ENCODE assay signal across 8 cellular contexts in genomic region chr7:51366930-51367613, GRCh38. TPM values are rescaled to one million over a fixed set of nuclear protein-coding genes. Genes with fewer than 3 reads are reported as not detected.
DNase-seq lines count a peak whose midpoint lies in the region; ATAC-seq, FAIRE-seq and TF ChIP-seq lines count a peak whose summit lies in the region.

No MANE protein-coding gene starts in this region.

- H3K56ac ChIP-seq in H1 (replicated peaks; ENCODE audit: insufficient read length, low read depth, low read length), result no peak overlapping the region

- peak overlapping the region; percentile 55; the same call in 1 of the 2 replicates for H2BK12ac ChIP-seq in H1 (ENCODE audit: low read depth, low read length)

- intact Hi-C loops in Caco-2 (cut with micrococcal nuclease; ENCODE audit: unreplicated experiment), result loop anchor here (1.0 to 5.0 kb wide), 10 partner anchors 23 to 205 kb away; no protein-coding TSS in a partner anchor

- BruUV-seq in Caco-2 (replicated peaks; lab: Mats Ljungman, UMichigan), result no TSS peak

- peak; percentile 93 to 97 for TF ChIP-seq RAD21 in H1 (IDR thresholded peaks at IDR 0.05 in 1 of 2, conservative IDR thresholded peaks at IDR 0.05 in 1 of 2; ENCODE audit: low read depth in 2 of 2, low read length in 2 of 2)

- peak overlapping the region; percentile 62 for H2BK15ac ChIP-seq in H1 (ENCODE audit: low read length)

- ATAC-seq in GM18867 (IDR thresholded peaks at IDR 0.05; ENCODE audit: unreplicated experiment) (peak; percentile 64), GM21447 (IDR thresholded peaks at IDR 0.05; ENCODE audit: unreplicated experiment) (no peak)

- no peak overlapping the region for H4K5ac ChIP-seq in H1 (ENCODE audit: insufficient read length, low read depth, low read length)

- no peak overlapping the region for H4K8ac ChIP-seq in H1 (ENCODE audit: extremely low read depth, insufficient read depth, low read length)

- no peak overlapping the region for H2AK5ac ChIP-seq in H1 (ENCODE audit: low read depth, low read length)

- peak overlapping the region; percentile 56; the same call in 1 of the 2 replicates for H2BK20ac ChIP-seq in H1 (ENCODE audit: low read length)

- H3K14ac ChIP-seq in H1 (ENCODE audit: insufficient read length), result no peak overlapping the region

- DNase-seq in Caco-2, result peak; percentile 79
- peak; percentile 36 for DNase-seq in HTR-8/SVneo (ENCODE audit: insufficient read length, low spot score)
- DNase-seq in H1 (ENCODE audit: low read depth in 1 of 2, low spot score in 2 of 2), result peak; percentile 51 to 63
- DNase-seq in lung microvascular endothelial cell (ENCODE audit: low read depth in 2 of 2), result peak; percentile 46 to 59
- no peak for DNase-seq in activated CD8-positive, alpha-beta memory T cell treated with anti-CD3 and anti-CD28 coated beads, Interleukin-2, amount 50 U/mL, for 48 hours

- H3K9me3 Mint-ChIP-seq in Caco-2 (ENCODE audit: unreplicated experiment), result peaks cover 11% of the 10 kb centered on the region

- TF ChIP-seq POLR2A in H1 (IDR thresholded peaks at IDR 0.05; ENCODE audit: control extremely low read depth in 1 of 2, low read depth in 2 of 2, low read length in 2 of 2), result no peak

- H3K36me3 ChIP-seq in Caco-2 (ENCODE audit: control insufficient read depth, insufficient read depth, low read length), result no peaks in the 10 kb centered on the region
- no peaks in the 10 kb centered on the region for H3K36me3 ChIP-seq in OCI-LY3 (replicated peaks; ENCODE audit: low read depth, low read length)
- no peaks in the 10 kb centered on the region for H3K36me3 ChIP-seq in H1 (ENCODE audit: control insufficient read depth in 2 of 4, insufficient read depth in 4 of 4, low read length in 3 of 4)

- no peak overlapping the region for H3K4me2 ChIP-seq in OCI-LY3 (ENCODE audit: low read length)
- peak overlapping the region; percentile 21 to 47; a peak in 2 of 4 replicates for H3K4me2 ChIP-seq in H1 (ENCODE audit: insufficient read depth in 1 of 2, low read depth in 2 of 2, low read length in 2 of 2)

- H3K9me3 ChIP-seq in Caco-2 (no peaks in the 10 kb centered on the region), OCI-LY3 (ENCODE audit: insufficient read depth, low read length) (no peaks in the 10 kb centered on the region), H1 (ENCODE audit: insufficient read depth in 2 of 2, low read depth in 1 of 2, low read length in 1 of 2) (no peaks in the 10 kb centered on the region)

- peak overlapping the region; percentile 53 for H4K91ac ChIP-seq in H1 (replicated peaks; ENCODE audit: insufficient read length, low read length)

- no peak overlapping the region for H3K4me3 Mint-ChIP-seq in Caco-2 (ENCODE audit: unreplicated experiment)

- TF ChIP-seq CTCF in Caco-2 (IDR thresholded peaks at IDR 0.05; ENCODE audit: insufficient read depth in 1 of 2, low read depth in 1 of 2, low read length in 1 of 2, severe bottlenecking in 1 of 2, unreplicated experiment in 1 of 2) (peak; percentile 89 to 90), OCI-LY3 (IDR thresholded peaks at IDR 0.05; ENCODE audit: low read depth, low read length) (peak; percentile 63), H1 (IDR thresholded peaks at IDR 0.05; ENCODE audit: control extremely low read depth in 1 of 3, insufficient read depth in 1 of 3, low read depth in 1 of 3, low read length in 3 of 3) (peak; percentile 76 to 95 (median 89))

- H3K4me1 Mint-ChIP-seq in Caco-2 (ENCODE audit: low read depth, unreplicated experiment), result peaks cover 22% of the 10 kb centered on the region

- H4K20me1 ChIP-seq in OCI-LY3 (ENCODE audit: insufficient read depth, low read length) (no peaks in the 10 kb centered on the region), H1 (replicated peaks in 1 of 2; ENCODE audit: control insufficient read depth in 1 of 2, insufficient read depth in 2 of 2, low read length in 2 of 2) (peaks cover 0 to 6% of the 10 kb centered on the region in 2 experiments)

- H3K27me3 ChIP-seq in Caco-2 (replicated peaks; ENCODE audit: control insufficient read depth, insufficient read depth, low read length) (no peaks in the 10 kb centered on the region), OCI-LY3 (ENCODE audit: low read depth, low read length) (no peaks in the 10 kb centered on the region), H1 (replicated peaks in 1 of 4; ENCODE audit: control insufficient read depth in 3 of 4, extremely low read depth in 1 of 4, insufficient read depth in 3 of 4, low read length in 3 of 4) (no peaks in the 10 kb centered on the region)

- 42% methylated on average over 6 of the region's 6 CpGs; no CpG with 5 or more reads in 1 of the 2 experiments for WGBS in H1 (ENCODE audit: extremely low coverage in 1 of 2, insufficient coverage in 1 of 2, insufficient read length in 1 of 2, insufficient replicate concordance in 2 of 2, low coverage in 1 of 2, low lambda C conversion rate in 2 of 2, missing lambda C conversion rate in 1 of 2), 2 experiments

- no peak for TF ChIP-seq EP300 in H1 (IDR thresholded peaks at IDR 0.05; ENCODE audit: borderline replicate concordance in 1 of 2, low read depth in 2 of 2, low read length in 2 of 2)

- H3K4me3 ChIP-seq in Caco-2 (ENCODE audit: low read depth, low read length) (no peak overlapping the region), OCI-LY3 (ENCODE audit: low read length) (no peak overlapping the region), H1 (ENCODE audit: extremely low read depth in 1 of 4, insufficient read depth in 2 of 4, low read depth in 3 of 4, low read length in 4 of 4) (no peak overlapping the region)

- no peak overlapping the region for H3K4ac ChIP-seq in H1 (replicated peaks; ENCODE audit: insufficient read length, low read depth, low read length)

- H3K79me2 ChIP-seq in OCI-LY3 (ENCODE audit: low read length) (no peaks in the 10 kb centered on the region), H1 (ENCODE audit: control insufficient read depth in 1 of 2, insufficient read depth in 2 of 2, low read length in 2 of 2) (no peaks in the 10 kb centered on the region)

- CTCF ChIA-PET in Caco-2 (lab: Charles Lee), result interaction anchor here (0.6 to 7.0 kb wide), 28 partner anchors 9 to 1275 kb away, joined by 3 to 153 read pairs (median 5); no protein-coding TSS in a partner anchor
- CTCF ChIA-PET in H1 (lab: Charles Lee; ENCODE audit: partially characterized antibody), result interaction anchor here (0.6 to 15.2 kb wide), 51 partner anchors 9 to 661 kb away, joined by 3 to 352 read pairs (median 5); no protein-coding TSS in a partner anchor

- no peak overlapping the region for H2AFZ ChIP-seq in OCI-LY3 (ENCODE audit: low read depth, low read length)
- H2AFZ ChIP-seq in H1 (ENCODE audit: low read length), result no peak overlapping the region

- H3K9ac ChIP-seq in OCI-LY3 (ENCODE audit: low read length), result no peak overlapping the region
- H3K9ac ChIP-seq in H1 (replicated peaks in 1 of 4; ENCODE audit: extremely low read depth in 1 of 4, low read depth in 3 of 4, low read length in 3 of 4), result no peak overlapping the region

- H3K23me2 ChIP-seq in H1 (ENCODE audit: low read depth, low read length), result peaks cover 7% of the 10 kb centered on the region; the same call in 1 of the 2 replicates

- peaks cover 14% of the 10 kb centered on the region for H3K4me1 ChIP-seq in Caco-2
- H3K4me1 ChIP-seq in OCI-LY3 (ENCODE audit: low read length), result peaks cover 7% of the 10 kb centered on the region
- H3K4me1 ChIP-seq in H1 (replicated peaks in 1 of 4; ENCODE audit: control insufficient read depth in 3 of 4, insufficient read depth in 4 of 4, low read length in 3 of 4), result peaks cover 7 to 15% (median 10%) of the 10 kb centered on the region in 4 experiments

- peak overlapping the region; percentile 52 for H3K27ac Mint-ChIP-seq in Caco-2 (ENCODE audit: unreplicated experiment)

- peak overlapping the region; percentile 16 for H3K18ac ChIP-seq in H1 (ENCODE audit: extremely low read depth, low read length)

- POLR2A ChIA-PET in Caco-2 (lab: Charles Lee) (no interaction called here), H1 (lab: Charles Lee; ENCODE audit: partially characterized antibody) (interaction anchor here (1.1 to 2.6 kb wide), 4 partner anchors 40 to 206 kb away, joined by 3 to 14 read pairs (median 5); no protein-coding TSS in a partner anchor)

- no peaks in the 10 kb centered on the region for H3K27me3 Mint-ChIP-seq in Caco-2 (ENCODE audit: insufficient read depth, unreplicated experiment)

- H3K79me1 ChIP-seq in H1 (ENCODE audit: low read depth, low read length), result peaks cover 5% of the 10 kb centered on the region; the same call in 1 of the 2 replicates

- H3K23ac ChIP-seq in H1 (ENCODE audit: insufficient read length), result no peak overlapping the region

- H3K27ac ChIP-seq in OCI-LY3 (ENCODE audit: low read length) (no peak overlapping the region), H1 (ENCODE audit: low read depth, low read length) (no peak overlapping the region)

- H2BK5ac ChIP-seq in H1 (ENCODE audit: low read depth, low read length), result peak overlapping the region; percentile 30; the same call in 1 of the 2 replicates

- FAIRE-seq in HTR-8/SVneo (lab: Jason Lieb, UNC), result peak; percentile 23
- peak; percentile 95 for FAIRE-seq in H1 (lab: Jason Lieb, UNC)

- no peaks in the 10 kb centered on the region for H3K36me3 Mint-ChIP-seq in Caco-2 (ENCODE audit: insufficient read depth, unreplicated experiment)

- no peak overlapping the region for H2BK120ac ChIP-seq in H1 (replicated peaks; ENCODE audit: low read depth, low read length)

TF ChIP-seq in H1, 55 proteins besides CTCF, POLR2A, EP300 and RAD21:
- TF ChIP-seq BACH1 (IDR thresholded peaks at IDR 0.05; ENCODE audit: low read length) (no peak), CHD1 (IDR thresholded peaks at IDR 0.05; ENCODE audit: low read depth, low read length) (no peak), POU5F1 (IDR thresholded peaks at IDR 0.05; ENCODE audit: low read depth, low read length) (no peak), ASH2L (IDR thresholded peaks at IDR 0.05; ENCODE audit: low read length) (peak; percentile 24)
TF ChIP-seq in H1: peak in this region for 1.

RNA-seq across cellular contexts. Expression of gene COBL, which starts 50.5 kb away (rescaled TPM):
- total RNA-seq in Caco-2 (2022) (60.6 and 63.6 TPM in 2 replicates), lung microvascular endothelial cell (not detected in 2 replicates)
- total RNA-seq in H1 (2021; fragmentation: NEBNext Ultra II Directional; extraction: Animal tissue kit (Norgen Biotek cat#: 25700)), result 36.5 and 40.4 TPM in 2 replicates
- polyA plus RNA-seq in H1 (2011; rRNA removed), result 13.8 and 20.3 TPM in 2 replicates
- polyA plus RNA-seq in H1 (2011; cell fraction: cytosol; rRNA removed), result 20.7 TPM
- 44.2 TPM for polyA plus RNA-seq in H1 (2011; cell fraction: nucleus; rRNA removed)
- polyA plus RNA-seq in H1 (2012, experiment 1 of 2), result 24.1 to 31.8 TPM (median 27.2 TPM) in 4 replicates
- polyA plus RNA-seq in H1 (2012, experiment 2 of 2), result 7.2 TPM
- 17.9 TPM for polyA plus RNA-seq in H1 (2013, experiment 1 of 2)
- polyA plus RNA-seq in H1 (2013, experiment 2 of 2), result 15.9 TPM
- 40.8 and 57.2 TPM in 2 replicates for polyA minus RNA-seq in H1 (2011; rRNA and poly(A)+ RNA removed)
- polyA minus RNA-seq in H1 (2011; cell fraction: cytosol; rRNA and poly(A)+ RNA removed), result 26.1 TPM
- polyA minus RNA-seq in H1 (2011; cell fraction: nucleus; rRNA and poly(A)+ RNA removed), result 66.4 TPM

Comparison
In these comparisons a context has a peak if more than half of its experiments do, and no peak if none do; other contexts are left out.
1. RNA of gene COBL, which starts 50.5 kb away (total RNA-seq): 60.6 to 63.6 TPM in Caco-2 and 36.5 to 40.4 TPM in H1; not detected in lung microvascular endothelial cell; every median in the first group is over 10 times any median in the second.
2. Peak in every context shown above with its lines, with median percentiles within 50 percentile points of each other: CTCF ChIP-seq.